In the genomic region with DNA sequence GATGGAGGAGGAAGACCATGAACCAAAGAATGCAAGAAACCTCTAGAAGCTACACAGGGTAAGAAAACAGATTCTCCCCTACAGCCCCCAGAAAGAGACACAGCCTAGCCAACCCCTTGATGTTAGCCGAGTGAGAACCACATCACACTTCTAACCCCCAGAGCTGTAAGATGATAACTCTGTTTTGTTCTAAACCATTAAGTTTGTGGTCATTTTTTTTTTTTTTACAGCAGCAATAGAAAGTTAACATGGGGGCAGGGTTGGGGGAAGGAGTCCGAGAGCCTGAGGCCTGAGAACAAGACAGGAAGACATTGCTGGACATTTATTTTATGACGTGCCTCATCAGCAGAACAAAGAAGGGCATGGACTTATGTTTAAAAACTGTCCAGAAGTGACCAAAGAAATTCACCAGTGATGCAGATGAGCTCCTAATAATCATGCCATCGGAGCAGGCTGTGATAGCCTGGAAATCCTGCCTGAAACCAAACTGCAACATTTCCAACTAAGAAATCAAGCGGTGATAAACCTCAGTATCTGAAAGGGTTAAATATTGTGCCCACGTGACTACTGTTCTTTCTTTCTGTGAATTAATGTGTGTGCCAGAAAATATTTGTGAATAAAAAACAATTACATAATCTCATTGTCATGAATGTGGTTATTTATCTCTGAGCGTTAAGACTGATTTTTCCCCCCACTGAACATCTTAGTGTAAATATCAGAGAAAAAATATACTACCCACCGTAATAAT, we compare ENCODE assay signal across 1 cellular context.
TF ChIP-seq lines count a peak whose summit lies in the region.

No MANE protein-coding gene starts in this region.

TF ChIP-seq in H1, 55 proteins besides CTCF, POLR2A, EP300 and RAD21:
- TF ChIP-seq KDM4A (IDR thresholded peaks at IDR 0.05; ENCODE audit: low read depth, low read length, severe bottlenecking): no peak
- no peak for TF ChIP-seq BCL11A (IDR thresholded peaks at IDR 0.05; ENCODE audit: low read depth in 2 of 2, low read length in 2 of 2)
- TF ChIP-seq, protein P1, sequence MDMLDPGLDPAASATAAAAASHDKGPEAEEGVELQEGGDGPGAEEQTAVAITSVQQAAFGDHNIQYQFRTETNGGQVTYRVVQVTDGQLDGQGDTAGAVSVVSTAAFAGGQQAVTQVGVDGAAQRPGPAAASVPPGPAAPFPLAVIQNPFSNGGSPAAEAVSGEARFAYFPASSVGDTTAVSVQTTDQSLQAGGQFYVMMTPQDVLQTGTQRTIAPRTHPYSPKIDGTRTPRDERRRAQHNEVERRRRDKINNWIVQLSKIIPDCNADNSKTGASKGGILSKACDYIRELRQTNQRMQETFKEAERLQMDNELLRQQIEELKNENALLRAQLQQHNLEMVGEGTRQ (IDR thresholded peaks at IDR 0.05; ENCODE audit: low read length): no peak
- no peak for TF ChIP-seq RFX5 (IDR thresholded peaks at IDR 0.05; ENCODE audit: borderline replicate concordance, low read depth, low read length)
- TF ChIP-seq NANOG (IDR thresholded peaks at IDR 0.05; ENCODE audit: insufficient read depth, low read depth, low read length, poor library complexity, severe bottlenecking): no peak
- no peak for TF ChIP-seq RBBP5 (IDR thresholded peaks at IDR 0.05; ENCODE audit: borderline replicate concordance, low read depth, low read length)
- TF ChIP-seq CHD7 (IDR thresholded peaks at IDR 0.05; ENCODE audit: insufficient replicate concordance, low read length): no peak
